ENCODE assay signal across 17 cellular contexts in genomic region chr11:31664129-31664528, GRCh38.
"Had no signal": no experiment of that assay in that cellular context is flagged by ENCODE, and none has a peak within 500 bp of the region (broad histone marks: within the 10 kb centered on the region; RNA-seq: fewer than 3 reads in every experiment).

No MANE protein-coding gene starts in this region.

- DNase-seq: Kasumi-1, MM.1S, NCI-H1092 treated with DMSO at 0.1 percent for 48 hours, NCI-H1436, NCI-H187, NCI-H2029, NCI-H2081 treated with DMSO at 0.1 percent for 48 hours, NCI-H2171, NCI-H226, NCI-H446, NCI-H510A, NCI-H524 treated with DMSO at 0.1 percent for 48 hours, Right ventricle myocardium superior, RPMI8226, SIG-M5, SW 1271 had no signal

- H3K9me3 Mint-ChIP-seq: IgD-negative memory B cell had no signal

- H3K27me3 Mint-ChIP-seq: IgD-negative memory B cell had no signal

- H3K4me1 Mint-ChIP-seq: IgD-negative memory B cell had no signal

- H3K4me3 Mint-ChIP-seq: IgD-negative memory B cell had no signal
